ENCODE assay signal across 14 cellular contexts in the genomic region with DNA sequence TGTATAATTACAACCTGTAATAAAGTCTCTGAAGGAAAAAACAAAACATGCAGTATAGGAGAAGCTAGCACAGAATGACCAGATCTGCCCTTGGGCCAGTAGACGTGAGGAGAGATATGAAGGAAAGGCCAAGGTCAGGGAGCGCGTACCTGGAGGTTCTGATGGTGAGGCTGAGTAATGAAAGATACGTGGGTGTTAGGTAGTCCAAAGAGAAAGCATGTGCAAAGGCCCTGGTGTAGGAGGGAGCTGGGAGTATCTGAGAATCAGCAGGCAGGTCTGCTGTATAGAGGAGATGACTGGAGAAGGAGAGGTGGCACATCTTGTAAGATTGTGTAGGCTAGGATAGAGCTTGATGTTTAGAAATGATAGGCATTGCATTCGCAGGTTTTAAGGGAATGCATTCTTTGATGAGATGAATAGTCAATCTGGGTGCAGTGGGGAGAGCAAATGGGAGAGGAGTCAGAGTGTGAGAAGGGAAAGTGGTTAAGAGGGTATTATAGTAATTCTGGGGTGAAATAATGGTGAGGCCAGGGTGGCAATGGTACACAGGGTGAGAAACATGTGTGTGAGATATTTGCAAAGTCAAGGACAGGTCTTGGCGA. TPM values are rescaled to one million over a fixed set of nuclear protein-coding genes. Genes with fewer than 3 reads are reported as not detected.
A peak's percentile ranks its signal among the peaks of the same experiment; 100 is the strongest.
DNase-seq lines count a peak whose midpoint lies in the region; ATAC-seq and TF ChIP-seq lines count a peak whose summit lies in the region.
"Had no signal": no experiment of that assay in that cellular context is flagged by ENCODE, and none has a peak within 500 bp of the region (broad histone marks: within the 10 kb centered on the region; RNA-seq: fewer than 3 reads in every experiment).

No MANE protein-coding gene starts in this region.

- H3K9me3 ChIP-seq in Caco-2: 0 out of 2 replicates have a peak, but pooled peaks cover 8% of the 10 kb centered on the region

- peaks cover 3% of the 10 kb centered on the region for H3K9me3 Mint-ChIP-seq in activated CD8-positive, alpha-beta T cell treated with anti-CD3 and anti-CD28 coated beads for 36 hours
- no peaks in the 10 kb centered on the region for H3K9me3 Mint-ChIP-seq in activated CD8-positive, alpha-beta T cell treated with anti-CD3 and anti-CD28 coated beads, Interleukin-2, amount 10 ng/mL, durations not matched to agents 7 days and 5 days (ENCODE audit: insufficient read depth)
- H3K9me3 Mint-ChIP-seq in Caco-2 (ENCODE audit: unreplicated experiment) (peaks cover 25% of the 10 kb centered on the region), Calu3 (ENCODE audit: low read depth, unreplicated experiment) (no peaks in the 10 kb centered on the region)
- H3K9me3 Mint-ChIP-seq in activated T-helper 1 cell treated with anti-CD3 and anti-CD28 coated beads, Interleukin-12 subunit alpha, Interleukin-12 subunit beta, Interleukin-2, Interleukin-4 antibody, amounts not matched to agents 30 ng/mL and 10 ng/mL and 1 ng/mL, durations not matched to agents 14 hours and 24 hours and 36 hours: peaks cover 3% of the 10 kb centered on the region
- H3K9me3 Mint-ChIP-seq: CD8-positive, alpha-beta memory T cell had no signal

- H2BK15ac ChIP-seq in mesendoderm (replicated peaks; ENCODE audit: low read depth): no peak overlapping the region

- H3K18ac ChIP-seq in mesendoderm (ENCODE audit: low read length): no peak overlapping the region

- no peak overlapping the region for H4K5ac ChIP-seq in mesendoderm (ENCODE audit: low read length)

- H3K4me1 Mint-ChIP-seq in activated CD8-positive, alpha-beta T cell treated with anti-CD3 and anti-CD28 coated beads for 36 hours (ENCODE audit: low read depth): peaks cover 43% of the 10 kb centered on the region
- H3K4me1 Mint-ChIP-seq in activated CD8-positive, alpha-beta T cell treated with anti-CD3 and anti-CD28 coated beads, Interleukin-2, amount 10 ng/mL, durations not matched to agents 7 days and 5 days (ENCODE audit: low read depth): peaks cover 25% of the 10 kb centered on the region
- peaks cover 33% of the 10 kb centered on the region for H3K4me1 Mint-ChIP-seq in Caco-2 (ENCODE audit: low read depth, unreplicated experiment)
- peaks cover 53% of the 10 kb centered on the region for H3K4me1 Mint-ChIP-seq in activated T-helper 1 cell treated with anti-CD3 and anti-CD28 coated beads, Interleukin-12 subunit alpha, Interleukin-12 subunit beta, Interleukin-2, Interleukin-4 antibody, amounts not matched to agents 30 ng/mL and 10 ng/mL and 1 ng/mL, durations not matched to agents 14 hours and 24 hours and 36 hours (ENCODE audit: low read depth)
- H3K4me1 Mint-ChIP-seq in Calu3 (ENCODE audit: low read depth, unreplicated experiment): peaks cover 42% of the 10 kb centered on the region

- H3K79me2 ChIP-seq in mesendoderm (ENCODE audit: control insufficient read depth, insufficient read depth, low read length): no peaks in the 10 kb centered on the region

- H3K27me3 Mint-ChIP-seq in activated CD8-positive, alpha-beta T cell treated with anti-CD3 and anti-CD28 coated beads for 36 hours: no peaks in the 10 kb centered on the region
- no peaks in the 10 kb centered on the region for H3K27me3 Mint-ChIP-seq in activated CD8-positive, alpha-beta T cell treated with anti-CD3 and anti-CD28 coated beads, Interleukin-2, amount 10 ng/mL, durations not matched to agents 7 days and 5 days (ENCODE audit: low read depth)
- H3K27me3 Mint-ChIP-seq in Caco-2 (ENCODE audit: insufficient read depth, unreplicated experiment): no peaks in the 10 kb centered on the region
- no peaks in the 10 kb centered on the region for H3K27me3 Mint-ChIP-seq in activated T-helper 1 cell treated with anti-CD3 and anti-CD28 coated beads, Interleukin-12 subunit alpha, Interleukin-12 subunit beta, Interleukin-2, Interleukin-4 antibody, amounts not matched to agents 30 ng/mL and 10 ng/mL and 1 ng/mL, durations not matched to agents 14 hours and 24 hours and 36 hours (ENCODE audit: insufficient read depth)
- no peaks in the 10 kb centered on the region for H3K27me3 Mint-ChIP-seq in Calu3 (ENCODE audit: unreplicated experiment)

- CTCF ChIA-PET in activated CD8-positive, alpha-beta T cell treated with anti-CD3 and anti-CD28 coated beads for 36 hours (lab: Charles Lee): interaction anchor here (0.9 to 4.1 kb wide), 6 partner anchors 8 to 212 kb away, joined by 3 to 38 read pairs (median 4); no protein-coding TSS in a partner anchor
- CTCF ChIA-PET in activated CD8-positive, alpha-beta T cell treated with anti-CD3 and anti-CD28 coated beads, Interleukin-2, amount 10 ng/mL, durations not matched to agents 7 days and 5 days (lab: Charles Lee): interaction anchor here (1.2 to 5.4 kb wide), 4 partner anchors 9 to 199 kb away, joined by 4 to 40 read pairs (median 6); a partner anchor contains a TSS
- CTCF ChIA-PET in Caco-2 (lab: Charles Lee): no interaction called here
- CTCF ChIA-PET in Calu3 (lab: Charles Lee): interaction anchor here (0.6 kb wide), 2 partner anchors 466 to 1050 kb away, joined by 3 read pairs; no protein-coding TSS in a partner anchor

- no peak overlapping the region for H3K23ac ChIP-seq in mesendoderm (ENCODE audit: low read length)

- ATAC-seq in activated CD8-positive, alpha-beta T cell treated with anti-CD3 and anti-CD28 coated beads for 36 hours: no peak
- ATAC-seq in activated CD8-positive, alpha-beta T cell treated with anti-CD3 and anti-CD28 coated beads, Interleukin-2, amount 10 ng/mL, durations not matched to agents 7 days and 5 days: no peak
- ATAC-seq in HG02884 (IDR thresholded peaks at IDR 0.05; ENCODE audit: unreplicated experiment): no peak
- ATAC-seq: GM23338 had no signal

- H3K4me1 ChIP-seq in Caco-2 (peaks cover 29% of the 10 kb centered on the region), mesendoderm (ENCODE audit: control insufficient read depth, low read depth, low read length) (peaks cover 2% of the 10 kb centered on the region)

- no peak overlapping the region for H2BK5ac ChIP-seq in mesendoderm (ENCODE audit: low read length)

- no peak overlapping the region for H3K4me2 ChIP-seq in mesendoderm (ENCODE audit: low read length)
- H3K4me2 ChIP-seq: BLaER1, GM23338 had no signal

- DNase-seq in activated CD8-positive, alpha-beta T cell treated with anti-CD3 and anti-CD28 coated beads for 36 hours: no peak
- no peak for DNase-seq in activated CD8-positive, alpha-beta T cell treated with anti-CD3 and anti-CD28 coated beads, Interleukin-2, amount 10 ng/mL, durations not matched to agents 7 days and 5 days
- DNase-seq in Caco-2: no peak
- no peak for DNase-seq in activated T-helper 1 cell treated with anti-CD3 and anti-CD28 coated beads, Interleukin-12 subunit alpha, Interleukin-12 subunit beta, Interleukin-2, Interleukin-4 antibody, amounts not matched to agents 30 ng/mL and 10 ng/mL and 1 ng/mL, durations not matched to agents 14 hours and 24 hours and 36 hours (ENCODE audit: low spot score)
- no peak for DNase-seq in mesendoderm
- DNase-seq in Calu3: no peak
- DNase-seq: 8988T; AML-193; CD8-positive, alpha-beta memory T cell; DMS 273 treated with DMSO at 0.1 percent for 48 hours; H7 had no signal

- no CpG with 5 or more reads among the region's 6 CpGs for WGBS in mesendoderm (ENCODE audit: extremely low coverage, insufficient coverage, low lambda C conversion rate)

- H3K27ac Mint-ChIP-seq in activated CD8-positive, alpha-beta T cell treated with anti-CD3 and anti-CD28 coated beads for 36 hours: peak overlapping the region; percentile 0
- no peak overlapping the region for H3K27ac Mint-ChIP-seq in activated CD8-positive, alpha-beta T cell treated with anti-CD3 and anti-CD28 coated beads, Interleukin-2, amount 10 ng/mL, durations not matched to agents 7 days and 5 days
- H3K27ac Mint-ChIP-seq in Caco-2 (ENCODE audit: unreplicated experiment) (peak overlapping the region; percentile 98), Calu3 (ENCODE audit: unreplicated experiment) (no peak overlapping the region)
- peak overlapping the region; percentile 7 for H3K27ac Mint-ChIP-seq in activated T-helper 1 cell treated with anti-CD3 and anti-CD28 coated beads, Interleukin-12 subunit alpha, Interleukin-12 subunit beta, Interleukin-2, Interleukin-4 antibody, amounts not matched to agents 30 ng/mL and 10 ng/mL and 1 ng/mL, durations not matched to agents 14 hours and 24 hours and 36 hours
- H3K27ac Mint-ChIP-seq: CD8-positive, alpha-beta memory T cell; GM23338 had no signal

- H2AK5ac ChIP-seq in mesendoderm (ENCODE audit: low read length): no peak overlapping the region

- H3K4ac ChIP-seq in mesendoderm (ENCODE audit: low read depth, low read length): no peak overlapping the region

- H2BK120ac ChIP-seq in mesendoderm (ENCODE audit: low read depth, low read length): no peak overlapping the region

- H3K27me3 ChIP-seq in Caco-2 (replicated peaks; ENCODE audit: control insufficient read depth, insufficient read depth, low read length): no peaks in the 10 kb centered on the region
- no peaks in the 10 kb centered on the region for H3K27me3 ChIP-seq in mesendoderm (ENCODE audit: insufficient read depth, low read length, poor library complexity)
- H3K27me3 ChIP-seq: BLaER1 had no signal

- H3K27ac ChIP-seq in mesendoderm (ENCODE audit: low read depth, low read length): peak overlapping the region; percentile 7
- H3K27ac ChIP-seq: BLaER1 had no signal

- POLR2A ChIA-PET in activated CD8-positive, alpha-beta T cell treated with anti-CD3 and anti-CD28 coated beads for 36 hours (lab: Charles Lee): interaction anchor here (1.2 kb wide), 1 partner anchor 14 kb away, joined by 4 read pairs; no protein-coding TSS in a partner anchor
- POLR2A ChIA-PET in activated CD8-positive, alpha-beta T cell treated with anti-CD3 and anti-CD28 coated beads, Interleukin-2, amount 10 ng/mL, durations not matched to agents 7 days and 5 days (lab: Charles Lee): no interaction called here
- POLR2A ChIA-PET in Caco-2 (lab: Charles Lee): interaction anchor here (0.6 kb wide), 1 partner anchor 1227 kb away, joined by 4 read pairs; no protein-coding TSS in a partner anchor

- no peak overlapping the region for H3K4me3 Mint-ChIP-seq in activated CD8-positive, alpha-beta T cell treated with anti-CD3 and anti-CD28 coated beads for 36 hours
- H3K4me3 Mint-ChIP-seq in activated CD8-positive, alpha-beta T cell treated with anti-CD3 and anti-CD28 coated beads, Interleukin-2, amount 10 ng/mL, durations not matched to agents 7 days and 5 days: no peak overlapping the region
- no peak overlapping the region for H3K4me3 Mint-ChIP-seq in Caco-2 (ENCODE audit: unreplicated experiment)
- H3K4me3 Mint-ChIP-seq in activated T-helper 1 cell treated with anti-CD3 and anti-CD28 coated beads, Interleukin-12 subunit alpha, Interleukin-12 subunit beta, Interleukin-2, Interleukin-4 antibody, amounts not matched to agents 30 ng/mL and 10 ng/mL and 1 ng/mL, durations not matched to agents 14 hours and 24 hours and 36 hours: no peak overlapping the region
- no peak overlapping the region for H3K4me3 Mint-ChIP-seq in Calu3 (ENCODE audit: low read depth, unreplicated experiment)
- H3K4me3 Mint-ChIP-seq: CD8-positive, alpha-beta memory T cell; GM23338 had no signal

- TF ChIP-seq CTCF in activated CD8-positive, alpha-beta T cell treated with anti-CD3 and anti-CD28 coated beads for 36 hours (IDR thresholded peaks at IDR 0.05): no peak
- TF ChIP-seq CTCF in Caco-2 (IDR thresholded peaks at IDR 0.05; ENCODE audit: insufficient read depth in 1 of 2, low read depth in 1 of 2, low read length in 1 of 2, severe bottlenecking in 1 of 2, unreplicated experiment in 1 of 2): no peak
- no peak for TF ChIP-seq CTCF in Calu3 (IDR thresholded peaks at IDR 0.05; ENCODE audit: unreplicated experiment)

- H3K4me3 ChIP-seq in Caco-2 (ENCODE audit: low read depth, low read length) (no peak overlapping the region), mesendoderm (ENCODE audit: low read length) (no peak overlapping the region)
- H3K4me3 ChIP-seq: BLaER1, GM23338 had no signal

- H3K9ac ChIP-seq in mesendoderm (ENCODE audit: low read length): no peak overlapping the region
- H3K9ac ChIP-seq: BLaER1 had no signal

- no peaks in the 10 kb centered on the region; the same call in 1 of the 2 replicates for H3K36me3 ChIP-seq in Caco-2 (ENCODE audit: control insufficient read depth, insufficient read depth, low read length)
- H3K36me3 ChIP-seq in mesendoderm (ENCODE audit: control insufficient read depth, insufficient read depth, low read length): no peaks in the 10 kb centered on the region
- H3K36me3 ChIP-seq: BLaER1 had no signal

- H3K36me3 Mint-ChIP-seq in activated CD8-positive, alpha-beta T cell treated with anti-CD3 and anti-CD28 coated beads for 36 hours (ENCODE audit: low read depth): no peaks in the 10 kb centered on the region
- H3K36me3 Mint-ChIP-seq in activated CD8-positive, alpha-beta T cell treated with anti-CD3 and anti-CD28 coated beads, Interleukin-2, amount 10 ng/mL, durations not matched to agents 7 days and 5 days (ENCODE audit: low read depth): no peaks in the 10 kb centered on the region
- peaks cover 47% of the 10 kb centered on the region for H3K36me3 Mint-ChIP-seq in Caco-2 (ENCODE audit: insufficient read depth, unreplicated experiment)
- H3K36me3 Mint-ChIP-seq in activated T-helper 1 cell treated with anti-CD3 and anti-CD28 coated beads, Interleukin-12 subunit alpha, Interleukin-12 subunit beta, Interleukin-2, Interleukin-4 antibody, amounts not matched to agents 30 ng/mL and 10 ng/mL and 1 ng/mL, durations not matched to agents 14 hours and 24 hours and 36 hours (ENCODE audit: low read depth): peaks cover 2% of the 10 kb centered on the region
- H3K36me3 Mint-ChIP-seq in Calu3 (ENCODE audit: insufficient read depth, unreplicated experiment): peaks cover 12% of the 10 kb centered on the region
- H3K36me3 Mint-ChIP-seq: CD8-positive, alpha-beta memory T cell had no signal

- no peaks in the 10 kb centered on the region for H3K79me1 ChIP-seq in mesendoderm (ENCODE audit: low read length)

- H3K56ac ChIP-seq in mesendoderm (ENCODE audit: low read length): no peak overlapping the region

- BruUV-seq in Caco-2 (replicated peaks; lab: Mats Ljungman, UMichigan): no TSS peak
- BruUV-seq in Calu3 (replicated peaks; lab: Mats Ljungman, UMichigan): no TSS peak

- no peak overlapping the region for H4K8ac ChIP-seq in mesendoderm (ENCODE audit: low read depth, low read length)

- intact Hi-C loops in activated CD8-positive, alpha-beta T cell treated with anti-CD3 and anti-CD28 coated beads for 36 hours (cut with micrococcal nuclease): loop anchor here (5.0 kb wide), 1 partner anchor 92 kb away; no protein-coding TSS in a partner anchor
- intact Hi-C loops in Caco-2 (cut with micrococcal nuclease; ENCODE audit: unreplicated experiment): no loop called here
- intact Hi-C loops in activated T-helper 1 cell treated with anti-CD3 and anti-CD28 coated beads, Interleukin-12 subunit alpha, Interleukin-12 subunit beta, Interleukin-2, Interleukin-4 antibody, amounts not matched to agents 30 ng/mL and 10 ng/mL and 1 ng/mL, durations not matched to agents 14 hours and 24 hours and 36 hours (cut with micrococcal nuclease): loop anchor here (10.0 kb wide), 1 partner anchor 395 kb away; no protein-coding TSS in a partner anchor
- intact Hi-C loops in Calu3 (cut with micrococcal nuclease; ENCODE audit: unreplicated experiment): no loop called here

RNA-seq across cellular contexts. Expression of a gene that starts 15.9 kb away (rescaled TPM):
- total RNA-seq in activated CD8-positive, alpha-beta T cell treated with anti-CD3 and anti-CD28 coated beads for 36 hours: 10 to 100 TPM; 70.9 to 76.6 TPM
- 10 to 100 TPM; 34.9 to 35.1 TPM for total RNA-seq in activated CD8-positive, alpha-beta T cell treated with anti-CD3 and anti-CD28 coated beads, Interleukin-2, amount 10 ng/mL, durations not matched to agents 7 days and 5 days
- total RNA-seq in Caco-2 (2022) (35.7 and 38.4 TPM in 2 replicates), Calu3 (2022) (24.9 and 27.4 TPM in 2 replicates)
- total RNA-seq in activated T-helper 1 cell treated with anti-CD3 and anti-CD28 coated beads, Interleukin-12 subunit alpha, Interleukin-12 subunit beta, Interleukin-2, Interleukin-4 antibody, amounts not matched to agents 30 ng/mL and 10 ng/mL and 1 ng/mL, durations not matched to agents 14 hours and 24 hours and 36 hours: 27.7 and 31.2 TPM in 2 replicates
- polyA plus RNA-seq in mesendoderm (2013, experiment 1 of 2): 35.6 TPM
- polyA plus RNA-seq in mesendoderm (2013, experiment 2 of 2): 35.3 TPM

Comparison
In these comparisons a context has a peak if more than half of its experiments do, and no peak if none do; other contexts are left out.
1. H3K27ac Mint-ChIP-seq: peak in activated CD8-positive, alpha-beta T cell treated with anti-CD3 and anti-CD28 coated beads for 36 hours (single experiment), Caco-2 (single experiment) and activated T-helper 1 cell treated with anti-CD3 and anti-CD28 coated beads, Interleukin-12 subunit alpha, Interleukin-12 subunit beta, Interleukin-2, Interleukin-4 antibody, amounts not matched to agents 30 ng/mL and 10 ng/mL and 1 ng/mL, durations not matched to agents 14 hours and 24 hours and 36 hours (single experiment); none in activated CD8-positive, alpha-beta T cell treated with anti-CD3 and anti-CD28 coated beads, Interleukin-2, amount 10 ng/mL, durations not matched to agents 7 days and 5 days (single experiment) and Calu3 (single experiment).
2. intact Hi-C loops: an anchor here in activated CD8-positive, alpha-beta T cell treated with anti-CD3 and anti-CD28 coated beads for 36 hours (5.0 kb wide) and activated T-helper 1 cell treated with anti-CD3 and anti-CD28 coated beads, Interleukin-12 subunit alpha, Interleukin-12 subunit beta, Interleukin-2, Interleukin-4 antibody, amounts not matched to agents 30 ng/mL and 10 ng/mL and 1 ng/mL, durations not matched to agents 14 hours and 24 hours and 36 hours (10.0 kb wide); none called in Caco-2 and Calu3.